ENCODE assay signal across 12 cellular contexts in the genomic region with DNA sequence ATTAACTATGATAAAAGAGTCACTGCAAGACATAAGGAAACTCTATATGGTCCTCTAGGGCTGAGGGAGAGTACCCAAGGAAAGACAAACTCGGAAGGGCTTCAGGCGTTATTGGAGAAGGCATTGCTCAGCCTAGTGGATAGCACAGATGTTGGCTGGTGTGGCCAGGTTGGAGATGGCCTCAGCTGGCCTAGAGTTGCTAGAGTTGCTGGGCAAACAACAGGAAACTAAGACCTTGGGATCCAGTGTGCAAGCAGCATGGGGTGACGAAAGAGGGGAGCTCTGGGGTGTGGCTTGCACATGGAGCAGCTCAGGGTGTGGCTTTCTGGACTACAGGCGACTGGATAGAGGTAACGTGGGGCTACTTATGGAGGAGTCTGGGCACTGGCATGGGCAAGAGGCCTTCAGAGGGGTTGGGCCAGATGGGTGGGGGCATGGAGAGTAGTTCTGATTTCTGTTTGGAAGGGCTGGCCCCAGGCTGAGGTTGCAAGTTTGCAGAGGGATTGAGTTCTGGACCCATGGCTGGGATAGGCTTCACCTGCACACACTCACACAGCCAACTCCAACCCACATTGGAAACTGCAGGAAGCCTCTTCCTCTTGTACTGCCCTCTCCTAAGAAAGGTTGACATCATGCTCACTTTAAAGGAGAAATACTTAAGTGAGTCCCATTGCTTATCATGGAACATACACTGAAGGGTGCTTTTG. TPM values are rescaled to one million over a fixed set of nuclear protein-coding genes. Genes with fewer than 3 reads are reported as not detected.
"Had no signal": no experiment of that assay in that cellular context is flagged by ENCODE, and none has a peak within 500 bp of the region (broad histone marks: within the 10 kb centered on the region; RNA-seq: fewer than 3 reads in every experiment).

No MANE protein-coding gene starts in this region.

- H3K4me2 ChIP-seq: GM23338 had no signal

- H3K27ac ChIP-seq: GM23248 had no signal

- H3K27ac Mint-ChIP-seq: GM23338, H9, HFFc6 had no signal

- DNase-seq: GM23248, GOT3, H7, H9, HCEC 1CT, HFFc6 had no signal

- FAIRE-seq: H1, H54 had no signal

- H3K4me1 ChIP-seq: HAP-1 had no signal

- H3K9me3 ChIP-seq: HAP-1 had no signal

- H2AFZ ChIP-seq: GM23248, GM23338 had no signal

- H3K36me3 ChIP-seq: HAP-1 had no signal

- H3K4me3 Mint-ChIP-seq: GM23338, H9, HFFc6 had no signal

- H3K9ac ChIP-seq: GM23248 had no signal

- H3K4me3 ChIP-seq: GM23248, GM23338, HAP-1 had no signal

- H3K9me3 Mint-ChIP-seq: GM23338, H9, HFFc6 had no signal

- ATAC-seq: GM23338, HCT116 had no signal

- H3K4me1 Mint-ChIP-seq: GM23338 had no signal

RNA-seq across cellular contexts. Expression of a gene that starts 5.2 kb away (rescaled TPM):
- total RNA-seq: GM23248, GM23338, H1, H4, H7, H9, HFFc6 had no signal
- polyA plus RNA-seq: GM23248, GM23338, H1 had no signal

RNA-seq across cellular contexts. Expression of a gene that starts 18.7 kb away (rescaled TPM):
- total RNA-seq: GM23248, GM23338, H1, H4, H7, H9, HFFc6 had no signal
- polyA plus RNA-seq: GM23248, GM23338, H1 had no signal

RNA-seq across cellular contexts. Expression of a gene that starts 22.0 kb away (rescaled TPM):
- total RNA-seq: GM23248, GM23338, H1, H4, H7, H9, HFFc6 had no signal
- polyA plus RNA-seq: GM23248, GM23338, H1 had no signal

RNA-seq across cellular contexts. Expression of a gene that starts 27.5 kb away (rescaled TPM):
- total RNA-seq: GM23248, GM23338, H1, H4, H7, H9, HFFc6 had no signal
- polyA plus RNA-seq: GM23248, GM23338, H1 had no signal

RNA-seq across cellular contexts. Expression of a gene that starts 53.2 kb away (rescaled TPM):
- total RNA-seq: GM23248, GM23338, H1, H4, H7, H9, HFFc6 had no signal
- polyA plus RNA-seq: GM23248, GM23338, H1 had no signal
